Comparison of ENCODE assay signal across 15 cellular contexts in genomic region chr9:130140701-130141100, GRCh38. TPM values are rescaled to one million over a fixed set of nuclear protein-coding genes. Genes with fewer than 3 reads are reported as not detected.
DNase-seq lines count a peak whose midpoint lies in the region; ATAC-seq and TF ChIP-seq lines count a peak whose summit lies in the region.
"Had no signal": no experiment of that assay in that cellular context is flagged by ENCODE, and none has a peak within 500 bp of the region (broad histone marks: within the 10 kb centered on the region; RNA-seq: fewer than 3 reads in every experiment).

No MANE protein-coding gene starts in this region.

- intact Hi-C loops in activated CD4-positive, alpha-beta T cell treated with anti-CD3 and anti-CD28 coated beads for 36 hours (cut with DNase I, micrococcal nuclease), result loop anchor here in 1 of 2 experiments (1.0 to 2.0 kb wide), 2 partner anchors 11 to 32 kb away; partner anchors contain the start of gene NCS1

- WGBS in tibial nerve, 2 donors, result 74 to 77% methylated on average over 10 of the region's 10 CpGs

- H3K4me1 Mint-ChIP-seq in activated CD4-positive, alpha-beta T cell treated with anti-CD3 and anti-CD28 coated beads for 36 hours, result peaks cover 70% of the 10 kb centered on the region
- H3K4me1 Mint-ChIP-seq in stimulated activated effector memory CD8-positive, alpha-beta T cell treated with anti-CD3 and anti-CD28 coated beads, Interleukin-12 subunit alpha, Interleukin-12 subunit beta, amount 100 ng/mL, for 72 hours, result peaks cover 73% of the 10 kb centered on the region

- H3K9me3 Mint-ChIP-seq in activated CD4-positive, alpha-beta T cell treated with anti-CD3 and anti-CD28 coated beads for 36 hours (ENCODE audit: low read depth), result no peaks in the 10 kb centered on the region
- no peaks in the 10 kb centered on the region for H3K9me3 Mint-ChIP-seq in stimulated activated effector memory CD8-positive, alpha-beta T cell treated with anti-CD3 and anti-CD28 coated beads, Interleukin-12 subunit alpha, Interleukin-12 subunit beta, amount 100 ng/mL, for 72 hours

- TF ChIP-seq EP300 in tibial nerve (IDR thresholded peaks at IDR 0.05), result no peak

- CTCF ChIA-PET in activated CD4-positive, alpha-beta T cell treated with anti-CD3 and anti-CD28 coated beads for 36 hours (lab: Charles Lee), result interaction anchor here (0.7 to 1.0 kb wide), 3 partner anchors 13 to 182 kb away, joined by 3 to 4 read pairs (median 3); no protein-coding TSS in a partner anchor

- peak; percentile 81 for ATAC-seq in activated CD4-positive, alpha-beta T cell treated with anti-CD3 and anti-CD28 coated beads for 36 hours
- ATAC-seq in stimulated activated effector memory CD8-positive, alpha-beta T cell treated with anti-CD3 and anti-CD28 coated beads, Interleukin-12 subunit alpha, Interleukin-12 subunit beta, amount 100 ng/mL, for 72 hours, result peak; percentile 90
- no peak for ATAC-seq in GM21786 (IDR thresholded peaks at IDR 0.05; ENCODE audit: unreplicated experiment)
- ATAC-seq: body of pancreas, esophagus mucosa had no signal

- H3K36me3 Mint-ChIP-seq in activated CD4-positive, alpha-beta T cell treated with anti-CD3 and anti-CD28 coated beads for 36 hours (ENCODE audit: low read depth), result peaks cover 15% of the 10 kb centered on the region
- peaks cover 5% of the 10 kb centered on the region for H3K36me3 Mint-ChIP-seq in stimulated activated effector memory CD8-positive, alpha-beta T cell treated with anti-CD3 and anti-CD28 coated beads, Interleukin-12 subunit alpha, Interleukin-12 subunit beta, amount 100 ng/mL, for 72 hours

- H3K4me3 ChIP-seq in muscle layer of colon (ENCODE audit: low read depth in 1 of 2, low read length in 2 of 2), result no peak overlapping the region
- H3K4me3 ChIP-seq in tibial nerve, result no peak overlapping the region
- H3K4me3 ChIP-seq: body of pancreas, right atrium auricular region, stomach had no signal

- TF ChIP-seq CTCF in tibial nerve (IDR thresholded peaks at IDR 0.05), result no peak

- H3K27ac ChIP-seq in muscle layer of colon (ENCODE audit: low read depth, low read length) (peak overlapping the region; percentile 92), tibial nerve (no peak overlapping the region)
- H3K27ac ChIP-seq: body of pancreas, KMS-11, right atrium auricular region had no signal

- H3K4me1 ChIP-seq in muscle layer of colon (ENCODE audit: insufficient read depth, low read length), result peaks cover 57% of the 10 kb centered on the region
- peaks cover 0 to 42% (median 9%) of the 10 kb centered on the region in 4 donors for H3K4me1 ChIP-seq in tibial nerve
- H3K4me1 ChIP-seq: body of pancreas had no signal

- peak; percentile 70 for DNase-seq in activated CD4-positive, alpha-beta T cell treated with anti-CD3 and anti-CD28 coated beads for 36 hours
- DNase-seq in activated CD4-positive, alpha-beta T cell treated with anti-CD3 and anti-CD28 coated beads for 1 hour, result no peak
- DNase-seq in activated CD8-positive, alpha-beta memory T cell treated with anti-CD3 and anti-CD28 coated beads for 48 hours (ENCODE audit: low read depth in 2 of 3, low spot score in 2 of 3), result peak in 2 of 3 experiments; percentile 40 to 47
- DNase-seq in stimulated activated effector memory CD8-positive, alpha-beta T cell treated with anti-CD3 and anti-CD28 coated beads, Interleukin-12 subunit alpha, Interleukin-12 subunit beta, amount 100 ng/mL, for 72 hours (ENCODE audit: low spot score in 2 of 2), result peak; percentile 20 to 70
- no peak for DNase-seq in tibial nerve (ENCODE audit: low spot score in 2 of 2)
- no peak for DNase-seq in NCI-H748 (lab: John Stamatoyannopoulos, UW; ENCODE audit: unreplicated experiment)
- DNase-seq: activated CD4-positive, CD25-positive, alpha-beta regulatory T cell treated with anti-CD3 and anti-CD28 coated beads, Interleukin-2, amount 50 U/mL, for 72 hours; body of pancreas; DMS53; stomach had no signal

- H3K27me3 ChIP-seq in muscle layer of colon (ENCODE audit: control insufficient read depth in 1 of 2, insufficient read depth in 2 of 2, low read length in 2 of 2) (no peaks in the 10 kb centered on the region), tibial nerve (peaks cover 0 to 4% of the 10 kb centered on the region in 2 donors)
- H3K27me3 ChIP-seq: body of pancreas, right atrium auricular region had no signal

- H3K9me3 ChIP-seq in muscle layer of colon (ENCODE audit: low read length) (no peaks in the 10 kb centered on the region), tibial nerve (no peaks in the 10 kb centered on the region)
- H3K9me3 ChIP-seq: body of pancreas, right atrium auricular region, stomach had no signal

- TF ChIP-seq POLR2A in tibial nerve (IDR thresholded peaks at IDR 0.05), result no peak

- POLR2A ChIA-PET in activated CD4-positive, alpha-beta T cell treated with anti-CD3 and anti-CD28 coated beads for 36 hours (lab: Charles Lee), result interaction anchor here (1.0 kb wide), 1 partner anchor 13 kb away, joined by 4 read pairs; no protein-coding TSS in a partner anchor

- no peak overlapping the region for H3K9ac ChIP-seq in muscle layer of colon (ENCODE audit: low read length)
- H3K9ac ChIP-seq: KMS-11 had no signal

- H3K36me3 ChIP-seq in muscle layer of colon (ENCODE audit: insufficient read depth, low read length) (peaks cover 10% of the 10 kb centered on the region), tibial nerve (peaks cover 0 to 17% (median 0%) of the 10 kb centered on the region in 3 donors)

- H3K4me3 Mint-ChIP-seq in activated CD4-positive, alpha-beta T cell treated with anti-CD3 and anti-CD28 coated beads for 36 hours, result no peak overlapping the region
- H3K4me3 Mint-ChIP-seq in stimulated activated effector memory CD8-positive, alpha-beta T cell treated with anti-CD3 and anti-CD28 coated beads, Interleukin-12 subunit alpha, Interleukin-12 subunit beta, amount 100 ng/mL, for 72 hours, result peak overlapping the region; percentile 48

- peaks cover 13% of the 10 kb centered on the region for H3K27me3 Mint-ChIP-seq in activated CD4-positive, alpha-beta T cell treated with anti-CD3 and anti-CD28 coated beads for 36 hours

- peak overlapping the region; percentile 81 for H3K27ac Mint-ChIP-seq in activated CD4-positive, alpha-beta T cell treated with anti-CD3 and anti-CD28 coated beads for 36 hours
- peak overlapping the region; percentile 79 for H3K27ac Mint-ChIP-seq in stimulated activated effector memory CD8-positive, alpha-beta T cell treated with anti-CD3 and anti-CD28 coated beads, Interleukin-12 subunit alpha, Interleukin-12 subunit beta, amount 100 ng/mL, for 72 hours

RNA-seq across cellular contexts. Expression of gene NCS1, which starts 31.5 kb away (rescaled TPM):
- total RNA-seq in activated CD4-positive, alpha-beta T cell treated with anti-CD3 and anti-CD28 coated beads for 36 hours, result 10 to 100 TPM; 24.8 to 25.2 TPM
- total RNA-seq in tibial nerve, result 10 to 100 TPM in 2 of 4 donors, 1 to 10 TPM in 2; 5.7 to 10.7 (median 9.7) TPM

Comparison
In these comparisons a context has a peak if more than half of its experiments do, and no peak if none do; other contexts are left out.
1. DNase-seq: peak in activated CD4-positive, alpha-beta T cell treated with anti-CD3 and anti-CD28 coated beads for 36 hours (single experiment), activated CD8-positive, alpha-beta memory T cell treated with anti-CD3 and anti-CD28 coated beads for 48 hours (2 of 3) and stimulated activated effector memory CD8-positive, alpha-beta T cell treated with anti-CD3 and anti-CD28 coated beads, Interleukin-12 subunit alpha, Interleukin-12 subunit beta, amount 100 ng/mL, for 72 hours (2 of 2); none in activated CD4-positive, alpha-beta T cell treated with anti-CD3 and anti-CD28 coated beads for 1 hour (single experiment), tibial nerve (0 of 2) and NCI-H748 (single experiment).